Comparison of ENCODE assay signal across 14 cellular contexts in the genomic region with DNA sequence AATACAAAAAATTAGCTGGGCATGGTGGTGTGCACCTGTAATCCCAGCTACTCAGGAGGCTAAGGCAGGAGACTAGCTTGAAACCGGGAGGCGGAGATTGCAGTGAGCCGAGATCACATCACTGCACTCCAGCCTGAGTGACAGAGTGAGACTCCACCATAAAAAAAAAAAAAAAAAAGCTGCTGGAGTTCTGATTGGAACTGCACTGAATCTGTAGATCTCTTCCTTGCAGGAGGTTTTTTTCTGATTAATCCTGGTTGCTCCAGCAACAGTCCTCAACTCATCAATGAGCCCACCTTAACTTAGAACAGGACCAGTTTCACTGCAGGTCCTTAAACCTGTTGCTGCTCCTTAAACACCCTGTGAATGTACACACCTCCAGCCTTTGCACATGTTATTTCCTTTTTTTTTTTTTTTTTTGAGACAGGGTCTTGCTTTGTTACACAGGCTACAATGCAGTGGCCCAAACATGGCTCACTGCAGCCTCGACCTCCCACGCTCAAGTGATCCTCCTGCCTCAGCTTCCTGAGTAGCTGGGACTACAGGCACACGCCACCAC. TPM values are rescaled to one million over a fixed set of nuclear protein-coding genes. Genes with fewer than 3 reads are reported as not detected.
DNase-seq lines count a peak whose midpoint lies in the region; ATAC-seq, FAIRE-seq and TF ChIP-seq lines count a peak whose summit lies in the region.
"Had no signal": no experiment of that assay in that cellular context is flagged by ENCODE, and none has a peak within 500 bp of the region (broad histone marks: within the 10 kb centered on the region; RNA-seq: fewer than 3 reads in every experiment).

No MANE protein-coding gene starts in this region.

- H3K36me3 Mint-ChIP-seq in activated naive CD4-positive, alpha-beta T cell treated with anti-CD3 and anti-CD28 coated beads for 36 hours (ENCODE audit: low read depth): no peaks in the 10 kb centered on the region
- peaks cover 0 to 13% of the 10 kb centered on the region in 2 donors for H3K36me3 Mint-ChIP-seq in activated naive CD4-positive, alpha-beta T cell treated with anti-CD3 and anti-CD28 coated beads, Interleukin-2, amount 50 U/mL, for 72 hours

- peak overlapping the region; percentile 93 for H2AFZ ChIP-seq in K562 (ENCODE audit: low read depth, low read length)
- H2AFZ ChIP-seq in smooth muscle cell (ENCODE audit: low read depth): no peak overlapping the region

- H4K20me1 ChIP-seq in K562 (replicated peaks; ENCODE audit: control insufficient read depth, insufficient read depth, low read length) (no peaks in the 10 kb centered on the region), smooth muscle cell (ENCODE audit: low read depth) (no peaks in the 10 kb centered on the region)

- no peak for ATAC-seq in activated naive CD4-positive, alpha-beta T cell treated with anti-CD3 and anti-CD28 coated beads, Interleukin-2, amount 50 U/mL, for 72 hours
- no peak for ATAC-seq in K562

- H3K9ac ChIP-seq in K562 (ENCODE audit: insufficient read depth in 1 of 2, low read depth in 2 of 2, low read length in 2 of 2): peak overlapping the region; percentile 70 to 79
- H3K9ac ChIP-seq in smooth muscle cell (ENCODE audit: low read depth): no peak overlapping the region

- H3K4me1 ChIP-seq in K562 (replicated peaks in 1 of 2; ENCODE audit: control insufficient read depth in 2 of 2, insufficient read depth in 2 of 2, low read length in 2 of 2) (peaks cover 19 to 21% of the 10 kb centered on the region in 2 experiments; a peak in 4 of 5 replicates), smooth muscle cell (ENCODE audit: low read depth) (peaks cover 5% of the 10 kb centered on the region)
- H3K4me1 ChIP-seq: right atrium auricular region had no signal

- CTCF ChIA-PET in activated naive CD4-positive, alpha-beta T cell treated with anti-CD3 and anti-CD28 coated beads for 36 hours (lab: Charles Lee): interaction anchor here (0.6 to 1.6 kb wide), 4 partner anchors 11 to 117 kb away, joined by 3 to 6 read pairs (median 3); a partner anchor contains a TSS
- CTCF ChIA-PET in K562 (lab: Yijun Ruan, JAX; ENCODE audit: low intra/inter-chr PET ratio): no interaction called here

- H3K79me2 ChIP-seq in K562 (ENCODE audit: control insufficient read depth, insufficient read depth, low read length): peaks cover 13% of the 10 kb centered on the region; the same call in 2 of the 3 replicates
- peaks cover 6% of the 10 kb centered on the region for H3K79me2 ChIP-seq in smooth muscle cell (ENCODE audit: low read depth)

- H3K27me3 Mint-ChIP-seq in activated naive CD4-positive, alpha-beta T cell treated with anti-CD3 and anti-CD28 coated beads for 36 hours (ENCODE audit: low read depth): no peaks in the 10 kb centered on the region

- peaks cover 19% of the 10 kb centered on the region for H3K4me1 Mint-ChIP-seq in activated naive CD4-positive, alpha-beta T cell treated with anti-CD3 and anti-CD28 coated beads for 36 hours (ENCODE audit: low read depth)

- H3K9me1 ChIP-seq in K562 (ENCODE audit: control insufficient read depth, insufficient read depth, low read length): no peaks in the 10 kb centered on the region

- peak overlapping the region; percentile 82 for H3K27ac ChIP-seq in K562 (ENCODE audit: extremely low read depth, low read depth, low read length)
- H3K27ac ChIP-seq in smooth muscle cell (ENCODE audit: low read depth): peak overlapping the region; percentile 87

- TF ChIP-seq RAD21 in K562 (CRISPR knock-in tag; conservative IDR thresholded peaks at IDR 0.05 in 1 of 2, IDR thresholded peaks at IDR 0.05 in 1 of 2): no peak

- no peaks in the 10 kb centered on the region for H3K9me3 Mint-ChIP-seq in activated naive CD4-positive, alpha-beta T cell treated with anti-CD3 and anti-CD28 coated beads for 36 hours
- H3K9me3 Mint-ChIP-seq in activated naive CD4-positive, alpha-beta T cell treated with anti-CD3 and anti-CD28 coated beads, Interleukin-2, amount 50 U/mL, for 72 hours: no peaks in the 10 kb centered on the region

- H3K4me2 ChIP-seq in K562 (ENCODE audit: insufficient read depth, low read length) (peak overlapping the region; percentile 98), smooth muscle cell (peak overlapping the region; percentile 87)

- peak overlapping the region; percentile 66 for H3K4me3 ChIP-seq in NB4 (ENCODE audit: low read depth, low read length)
- H3K4me3 ChIP-seq in K562: peak overlapping the region; percentile 45; the same call in 1 of the 2 replicates
- H3K4me3 ChIP-seq in smooth muscle cell: no peak overlapping the region

- no peak for TF ChIP-seq CTCF in NB4 (IDR thresholded peaks at IDR 0.05; ENCODE audit: low read depth, low read length)
- TF ChIP-seq CTCF in K562 (IDR thresholded peaks at IDR 0.05 in 2 of 3, conservative IDR thresholded peaks at IDR 0.05 in 1 of 3; ENCODE audit: insufficient read depth in 2 of 3, low read depth in 1 of 3, low read length in 3 of 3): no peak
- TF ChIP-seq CTCF in smooth muscle cell (IDR thresholded peaks at IDR 0.05; ENCODE audit: borderline replicate concordance, insufficient read depth, poor library complexity, severe bottlenecking): no peak
- no peak for TF ChIP-seq CTCF in GM20000 (IDR thresholded peaks at IDR 0.05; ENCODE audit: extremely low read depth, missing control alignments)

- H3K36me3 ChIP-seq in K562 (ENCODE audit: control insufficient read depth, insufficient read depth, low read length) (no peaks in the 10 kb centered on the region), smooth muscle cell (ENCODE audit: low read depth) (no peaks in the 10 kb centered on the region)
- H3K36me3 ChIP-seq: right atrium auricular region, upper lobe of left lung had no signal

- no peak overlapping the region for H3K27ac Mint-ChIP-seq in activated naive CD4-positive, alpha-beta T cell treated with anti-CD3 and anti-CD28 coated beads for 36 hours
- H3K27ac Mint-ChIP-seq in activated naive CD4-positive, alpha-beta T cell treated with anti-CD3 and anti-CD28 coated beads, Interleukin-2, amount 50 U/mL, for 72 hours: peak overlapping the region in 1 of 2 donors; percentile 86

- peak; percentile 11 for DNase-seq in activated naive CD4-positive, alpha-beta T cell treated with anti-CD3 and anti-CD28 coated beads for 36 hours
- no peak for DNase-seq in activated naive CD4-positive, alpha-beta T cell treated with anti-CD3 and anti-CD28 coated beads, Interleukin-2, amount 50 U/mL, for 72 hours (ENCODE audit: low spot score in 2 of 2)
- DNase-seq in NB4 (ENCODE audit: low read depth): no peak
- DNase-seq in K562 (ENCODE audit: extremely low read depth in 1 of 4, low spot score in 3 of 4): no peak
- DNase-seq in smooth muscle cell (lab: John Stamatoyannopoulos, UW; ENCODE audit: unreplicated experiment): no peak
- DNase-seq in NCI-H1417 treated with DMSO at 0.1 percent for 48 hours (lab: John Stamatoyannopoulos, UW): no peak
- no peak for DNase-seq in GM20000 (ENCODE audit: low spot score)
- no peak for DNase-seq in erythroblast (lab: John Stamatoyannopoulos, UW)
- DNase-seq: GF-D8, SW 1271, upper lobe of left lung had no signal

- in situ Hi-C loops in K562 (cut with MboI): no loop called here

- H3K9me3 ChIP-seq in K562 (replicated peaks; ENCODE audit: control insufficient read depth, insufficient read depth, low read depth, low read length): no peaks in the 10 kb centered on the region
- H3K9me3 ChIP-seq in smooth muscle cell (replicated peaks; ENCODE audit: low read depth): no peaks in the 10 kb centered on the region
- H3K9me3 ChIP-seq: right atrium auricular region, upper lobe of left lung had no signal

- no peak for TF ChIP-seq EP300 in K562 (IDR thresholded peaks at IDR 0.05; ENCODE audit: low read length)

- H3K4me3 Mint-ChIP-seq in activated naive CD4-positive, alpha-beta T cell treated with anti-CD3 and anti-CD28 coated beads for 36 hours: peak overlapping the region; percentile 97

- BruUV-seq in K562 (replicated peaks; lab: Mats Ljungman, UMichigan): no TSS peak

- no peak for FAIRE-seq in K562 (lab: Jason Lieb, UNC)
- FAIRE-seq: bronchial epithelial cell had no signal

- H3F3A ChIP-seq in smooth muscle cell (ENCODE audit: low read depth): peaks cover 8% of the 10 kb centered on the region

- WGBS in K562 (ENCODE audit: insufficient coverage, low coverage, missing lambda C conversion rate): 39% methylated on average over 6 of the region's 6 CpGs
- WGBS in smooth muscle cell (ENCODE audit: low lambda C conversion rate): 82% methylated on average over 6 of the region's 6 CpGs

- intact Hi-C loops in activated naive CD4-positive, alpha-beta T cell treated with anti-CD3 and anti-CD28 coated beads for 36 hours (cut with micrococcal nuclease): no loop called here
- intact Hi-C loops in K562 (cut with micrococcal nuclease): no loop called here

- H3K27me3 ChIP-seq in K562 (ENCODE audit: control insufficient read depth in 2 of 2, insufficient read depth in 2 of 2, low read length in 2 of 2): no peaks in the 10 kb centered on the region
- H3K27me3 ChIP-seq in smooth muscle cell (ENCODE audit: low read depth): no peaks in the 10 kb centered on the region
- H3K27me3 ChIP-seq: right atrium auricular region, upper lobe of left lung had no signal

- POLR2A ChIA-PET in K562 (lab: Yijun Ruan, JAX): interaction anchor here (0.6 to 2.4 kb wide), 7 partner anchors 8 to 256 kb away, joined by 3 to 21 read pairs (median 4); a partner anchor contains a TSS

- no peak for TF ChIP-seq POLR2A in NB4 (IDR thresholded peaks at IDR 0.05; ENCODE audit: extremely low read depth, insufficient read length)
- TF ChIP-seq POLR2A in K562 (conservative IDR thresholded peaks at IDR 0.05): no peak
- no peak for TF ChIP-seq POLR2A in erythroblast (IDR thresholded peaks at IDR 0.05; ENCODE audit: low read length)

RNA-seq across cellular contexts. Expression of a gene that starts 1.6 kb away (rescaled TPM):
- total RNA-seq in activated naive CD4-positive, alpha-beta T cell treated with anti-CD3 and anti-CD28 coated beads for 36 hours: under 1 TPM; 0.55 to 0.79 TPM
- 1 to 10 TPM; 1.2 to 2.0 TPM for total RNA-seq in activated naive CD4-positive, alpha-beta T cell treated with anti-CD3 and anti-CD28 coated beads, Interleukin-2, amount 50 U/mL, for 72 hours
- total RNA-seq in K562 (2011; cell fraction: chromatin; rRNA removed; ENCODE audit: low replicate concordance): 2.3 and 4.6 TPM in 2 replicates
- 0.67 and 2.2 TPM in 2 replicates for total RNA-seq in K562 (2011; cell fraction: nucleolus; rRNA removed)
- 1.8 TPM in 2 replicates for total RNA-seq in K562 (2011; cell fraction: nucleoplasm; rRNA removed)
- total RNA-seq in K562 (2014; rRNA removed) (0.09 and 0.24 TPM in 2 replicates), K562 (2014; rRNA removed; fragmentation: Illumina TruSeq; extraction: Trizol) (0.70 and 0.98 TPM in 2 replicates), K562 (2015; rRNA removed; fragmentation: Illumina TruSeq; extraction: Trizol) (0.45 and 0.51 TPM in 2 replicates), K562 (2021) (0.11 and 0.75 TPM in 2 replicates), smooth muscle cell (1.5 and 1.7 TPM in 2 replicates)
- polyA plus RNA-seq in K562 (2011; rRNA removed) (0.05 and 0.35 TPM in 2 replicates), K562 (2014; fragmentation: Illumina TruSeq; extraction: Trizol) (0.57 and 0.67 TPM in 2 replicates), K562 (2014; fragmentation: Nextera tagmentation; extraction: Ambion mirVana) (under 1 TPM; 0.30 to 0.81 TPM), K562 (2014; rRNA removed) (0.22 and 0.49 TPM in 2 replicates), smooth muscle cell (3.2 and 3.9 TPM in 2 replicates)
- polyA plus RNA-seq in K562 (2011; cell fraction: cytosol; rRNA removed): 0.09 TPM in 2 replicates
- 0.32 and 0.44 TPM in 2 replicates for polyA plus RNA-seq in K562 (2011; cell fraction: nucleus; rRNA removed)
- 0.35 and 1.6 TPM in 2 replicates for polyA plus RNA-seq in K562 (2012)
- polyA minus RNA-seq in K562 (2011; rRNA and poly(A)+ RNA removed): 0.54 and 0.63 TPM in 2 replicates
- polyA minus RNA-seq in K562 (2011; cell fraction: cytosol; rRNA and poly(A)+ RNA removed): not detected in 2 replicates
- polyA minus RNA-seq in K562 (2011; cell fraction: nucleus; rRNA and poly(A)+ RNA removed): 0.54 and 1.00 TPM in 2 replicates
- total RNA-seq: mononuclear cell had no signal

RNA-seq across cellular contexts. Expression of a gene that starts 10.0 kb away (rescaled TPM):
- 100 to 1,000 TPM; 153 to 161 TPM for total RNA-seq in activated naive CD4-positive, alpha-beta T cell treated with anti-CD3 and anti-CD28 coated beads for 36 hours
- 100 to 1,000 TPM; 140 to 187 TPM for total RNA-seq in activated naive CD4-positive, alpha-beta T cell treated with anti-CD3 and anti-CD28 coated beads, Interleukin-2, amount 50 U/mL, for 72 hours
- 153 and 277 TPM in 2 replicates for total RNA-seq in K562 (2011; cell fraction: chromatin; rRNA removed; ENCODE audit: low replicate concordance)
- total RNA-seq in K562 (2011; cell fraction: nucleolus; rRNA removed): 161 TPM in 2 replicates
- 163 and 174 TPM in 2 replicates for total RNA-seq in K562 (2011; cell fraction: nucleoplasm; rRNA removed)
- total RNA-seq in K562 (2014; rRNA removed): 114 and 123 TPM in 2 replicates
- total RNA-seq in K562 (2014; rRNA removed; fragmentation: Illumina TruSeq; extraction: Trizol): 112 and 125 TPM in 2 replicates
- 129 and 131 TPM in 2 replicates for total RNA-seq in K562 (2015; rRNA removed; fragmentation: Illumina TruSeq; extraction: Trizol)
- 261 and 280 TPM in 2 replicates for total RNA-seq in K562 (2021)
- 163 and 165 TPM in 2 replicates for polyA plus RNA-seq in K562 (2011; rRNA removed)
- 156 and 184 TPM in 2 replicates for polyA plus RNA-seq in K562 (2011; cell fraction: cytosol; rRNA removed)
- polyA plus RNA-seq in K562 (2011; cell fraction: nucleus; rRNA removed): 114 and 149 TPM in 2 replicates
- 94.5 and 161 TPM in 2 replicates for polyA plus RNA-seq in K562 (2012)
- 194 and 206 TPM in 2 replicates for polyA plus RNA-seq in K562 (2014; fragmentation: Illumina TruSeq; extraction: Trizol)
- polyA plus RNA-seq in K562 (2014; fragmentation: Nextera tagmentation; extraction: Ambion mirVana): 10 to 100 TPM; 42.9 to 58.5 TPM
- 120 and 129 TPM in 2 replicates for polyA plus RNA-seq in K562 (2014; rRNA removed)
- polyA minus RNA-seq in K562 (2011; rRNA and poly(A)+ RNA removed): 244 and 312 TPM in 2 replicates
- polyA minus RNA-seq in K562 (2011; cell fraction: cytosol; rRNA and poly(A)+ RNA removed): 258 TPM in 2 replicates
- 49.9 and 63.5 TPM in 2 replicates for polyA minus RNA-seq in K562 (2011; cell fraction: nucleus; rRNA and poly(A)+ RNA removed)
- 188 and 217 TPM in 2 replicates for total RNA-seq in smooth muscle cell
- polyA plus RNA-seq in smooth muscle cell: 119 and 172 TPM in 2 replicates

RNA-seq across cellular contexts. Expression of a gene that starts 37.8 kb away (rescaled TPM):
- total RNA-seq in activated naive CD4-positive, alpha-beta T cell treated with anti-CD3 and anti-CD28 coated beads for 36 hours: 10 to 100 TPM; 58.4 to 59.1 TPM
- total RNA-seq in activated naive CD4-positive, alpha-beta T cell treated with anti-CD3 and anti-CD28 coated beads, Interleukin-2, amount 50 U/mL, for 72 hours: 10 to 100 TPM; 63.1 to 85.3 TPM
- 33.1 and 94.9 TPM in 2 replicates for total RNA-seq in K562 (2011; cell fraction: chromatin; rRNA removed; ENCODE audit: low replicate concordance)
- total RNA-seq in K562 (2011; cell fraction: nucleolus; rRNA removed): 31.3 and 42.9 TPM in 2 replicates
- total RNA-seq in K562 (2011; cell fraction: nucleoplasm; rRNA removed): 37.7 and 39.6 TPM in 2 replicates
- total RNA-seq in K562 (2014; rRNA removed) (45.4 and 45.8 TPM in 2 replicates), K562 (2014; rRNA removed; fragmentation: Illumina TruSeq; extraction: Trizol) (15.9 and 18.6 TPM in 2 replicates), K562 (2015; rRNA removed; fragmentation: Illumina TruSeq; extraction: Trizol) (31.8 and 32.1 TPM in 2 replicates), K562 (2021) (49.4 and 52.0 TPM in 2 replicates), smooth muscle cell (28.5 and 34.7 TPM in 2 replicates)
- polyA plus RNA-seq in K562 (2011; rRNA removed) (15.5 and 20.7 TPM in 2 replicates), K562 (2014; fragmentation: Illumina TruSeq; extraction: Trizol) (33.2 and 37.5 TPM in 2 replicates), K562 (2014; fragmentation: Nextera tagmentation; extraction: Ambion mirVana) (1 to 10 TPM; 1.7 to 3.8 TPM), K562 (2014; rRNA removed) (29.1 and 30.2 TPM in 2 replicates), smooth muscle cell (60.1 and 63.0 TPM in 2 replicates)
- polyA plus RNA-seq in K562 (2011; cell fraction: cytosol; rRNA removed): 11.4 and 24.5 TPM in 2 replicates
- 10.2 and 21.9 TPM in 2 replicates for polyA plus RNA-seq in K562 (2011; cell fraction: nucleus; rRNA removed)
- 30.0 and 34.8 TPM in 2 replicates for polyA plus RNA-seq in K562 (2012)
- 19.5 and 44.8 TPM in 2 replicates for polyA minus RNA-seq in K562 (2011; rRNA and poly(A)+ RNA removed)
- 36.4 and 44.8 TPM in 2 replicates for polyA minus RNA-seq in K562 (2011; cell fraction: cytosol; rRNA and poly(A)+ RNA removed)
- 11.0 and 11.9 TPM in 2 replicates for polyA minus RNA-seq in K562 (2011; cell fraction: nucleus; rRNA and poly(A)+ RNA removed)
